1 cellular context compared by ENCODE assay signal in the genomic region with DNA sequence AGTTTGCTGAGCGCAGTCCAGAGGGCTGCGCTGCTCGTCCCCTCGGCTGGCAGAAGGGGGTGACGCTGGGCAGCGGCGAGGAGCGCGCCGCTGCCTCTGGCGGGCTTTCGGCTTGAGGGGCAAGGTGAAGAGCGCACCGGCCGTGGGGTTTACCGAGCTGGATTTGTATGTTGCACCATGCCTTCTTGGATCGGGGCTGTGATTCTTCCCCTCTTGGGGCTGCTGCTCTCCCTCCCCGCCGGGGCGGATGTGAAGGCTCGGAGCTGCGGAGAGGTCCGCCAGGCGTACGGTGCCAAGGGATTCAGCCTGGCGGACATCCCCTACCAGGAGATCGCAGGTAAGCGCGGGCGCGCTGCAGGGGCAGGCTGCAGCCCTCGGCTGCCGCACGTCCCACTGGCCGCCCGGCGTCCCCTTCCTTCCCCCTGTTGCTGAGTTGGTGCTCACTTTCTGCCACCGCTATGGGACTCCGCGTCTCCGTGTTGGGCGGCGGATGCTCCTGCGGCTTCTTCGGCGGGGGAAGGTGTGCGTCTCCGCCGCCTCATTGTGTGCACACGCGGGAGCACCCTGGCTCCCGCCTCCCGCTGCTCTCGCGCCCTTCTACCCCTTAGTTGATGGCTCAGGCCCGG.
TF ChIP-seq lines count a peak whose summit lies in the region.

No MANE protein-coding gene starts in this region.

TF ChIP-seq in WTC11, 78 proteins besides CTCF, POLR2A, EP300 and RAD21 (continued from another document):
- TF ChIP-seq, protein P1, sequence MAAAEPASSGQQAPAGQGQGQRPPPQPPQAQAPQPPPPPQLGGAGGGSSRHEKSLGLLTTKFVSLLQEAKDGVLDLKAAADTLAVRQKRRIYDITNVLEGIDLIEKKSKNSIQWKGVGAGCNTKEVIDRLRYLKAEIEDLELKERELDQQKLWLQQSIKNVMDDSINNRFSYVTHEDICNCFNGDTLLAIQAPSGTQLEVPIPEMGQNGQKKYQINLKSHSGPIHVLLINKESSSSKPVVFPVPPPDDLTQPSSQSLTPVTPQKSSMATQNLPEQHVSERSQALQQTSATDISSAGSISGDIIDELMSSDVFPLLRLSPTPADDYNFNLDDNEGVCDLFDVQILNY (CRISPR knock-in tag; IDR thresholded peaks at IDR 0.05): 0 out of 2 replicates have a peak, but pooled peaks have one; percentile 40
